In the genomic region with DNA sequence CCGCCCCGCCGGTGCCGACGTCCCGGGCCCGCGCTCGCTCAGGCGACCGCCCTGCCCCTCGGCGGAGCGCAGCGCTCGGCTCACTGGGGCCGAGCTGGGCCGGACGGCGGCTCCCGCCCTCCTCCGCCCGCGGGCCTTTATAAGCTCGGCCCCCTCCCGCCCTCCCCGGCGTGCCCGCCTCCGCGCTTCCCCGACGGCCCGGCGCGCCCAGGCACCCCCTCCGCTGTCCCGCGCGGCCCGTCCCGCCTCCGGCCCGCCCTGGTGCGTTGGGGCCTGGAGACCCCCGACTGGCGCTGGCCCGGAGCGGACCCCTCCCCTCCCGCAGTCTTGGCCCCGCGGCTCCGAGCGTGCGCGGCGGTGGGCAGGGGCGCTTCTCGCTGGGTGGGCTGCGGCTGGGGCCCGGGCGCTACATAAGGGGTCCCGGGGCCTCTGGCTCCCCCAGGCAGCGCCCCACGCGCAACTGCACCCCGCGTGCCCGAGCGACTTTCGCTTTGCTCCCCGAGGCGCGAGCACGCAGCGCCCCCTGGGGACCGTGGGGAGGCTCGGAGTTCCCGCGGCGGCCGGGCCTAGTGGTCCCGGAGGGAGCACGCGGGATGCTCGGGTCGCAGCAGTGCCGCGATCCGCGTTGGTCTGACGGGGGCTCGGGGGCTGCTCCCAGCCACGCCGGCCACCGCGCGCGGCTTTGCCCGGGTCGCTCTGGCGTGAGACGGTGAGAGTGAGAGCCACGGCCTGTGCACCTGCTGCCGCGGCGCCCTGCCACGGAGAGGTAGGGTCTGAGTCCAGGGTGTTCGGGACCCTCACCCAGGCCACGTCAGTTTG, we compare ENCODE assay signal across 1 cellular context.
TF ChIP-seq lines count a peak whose summit lies in the region.

A gene with protein sequence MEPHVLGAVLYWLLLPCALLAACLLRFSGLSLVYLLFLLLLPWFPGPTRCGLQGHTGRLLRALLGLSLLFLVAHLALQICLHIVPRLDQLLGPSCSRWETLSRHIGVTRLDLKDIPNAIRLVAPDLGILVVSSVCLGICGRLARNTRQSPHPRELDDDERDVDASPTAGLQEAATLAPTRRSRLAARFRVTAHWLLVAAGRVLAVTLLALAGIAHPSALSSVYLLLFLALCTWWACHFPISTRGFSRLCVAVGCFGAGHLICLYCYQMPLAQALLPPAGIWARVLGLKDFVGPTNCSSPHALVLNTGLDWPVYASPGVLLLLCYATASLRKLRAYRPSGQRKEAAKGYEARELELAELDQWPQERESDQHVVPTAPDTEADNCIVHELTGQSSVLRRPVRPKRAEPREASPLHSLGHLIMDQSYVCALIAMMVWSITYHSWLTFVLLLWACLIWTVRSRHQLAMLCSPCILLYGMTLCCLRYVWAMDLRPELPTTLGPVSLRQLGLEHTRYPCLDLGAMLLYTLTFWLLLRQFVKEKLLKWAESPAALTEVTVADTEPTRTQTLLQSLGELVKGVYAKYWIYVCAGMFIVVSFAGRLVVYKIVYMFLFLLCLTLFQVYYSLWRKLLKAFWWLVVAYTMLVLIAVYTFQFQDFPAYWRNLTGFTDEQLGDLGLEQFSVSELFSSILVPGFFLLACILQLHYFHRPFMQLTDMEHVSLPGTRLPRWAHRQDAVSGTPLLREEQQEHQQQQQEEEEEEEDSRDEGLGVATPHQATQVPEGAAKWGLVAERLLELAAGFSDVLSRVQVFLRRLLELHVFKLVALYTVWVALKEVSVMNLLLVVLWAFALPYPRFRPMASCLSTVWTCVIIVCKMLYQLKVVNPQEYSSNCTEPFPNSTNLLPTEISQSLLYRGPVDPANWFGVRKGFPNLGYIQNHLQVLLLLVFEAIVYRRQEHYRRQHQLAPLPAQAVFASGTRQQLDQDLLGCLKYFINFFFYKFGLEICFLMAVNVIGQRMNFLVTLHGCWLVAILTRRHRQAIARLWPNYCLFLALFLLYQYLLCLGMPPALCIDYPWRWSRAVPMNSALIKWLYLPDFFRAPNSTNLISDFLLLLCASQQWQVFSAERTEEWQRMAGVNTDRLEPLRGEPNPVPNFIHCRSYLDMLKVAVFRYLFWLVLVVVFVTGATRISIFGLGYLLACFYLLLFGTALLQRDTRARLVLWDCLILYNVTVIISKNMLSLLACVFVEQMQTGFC (N-terminal part only) (minus strand): TSS at position 115 of the 819 bp plus-strand sequence. CDS start 256 bp downstream, outside the sequence.

TF ChIP-seq in HepG2, 621 proteins besides CTCF, POLR2A, EP300 and RAD21 (continued from another document and continues in another):
- TF ChIP-seq, protein P1, sequence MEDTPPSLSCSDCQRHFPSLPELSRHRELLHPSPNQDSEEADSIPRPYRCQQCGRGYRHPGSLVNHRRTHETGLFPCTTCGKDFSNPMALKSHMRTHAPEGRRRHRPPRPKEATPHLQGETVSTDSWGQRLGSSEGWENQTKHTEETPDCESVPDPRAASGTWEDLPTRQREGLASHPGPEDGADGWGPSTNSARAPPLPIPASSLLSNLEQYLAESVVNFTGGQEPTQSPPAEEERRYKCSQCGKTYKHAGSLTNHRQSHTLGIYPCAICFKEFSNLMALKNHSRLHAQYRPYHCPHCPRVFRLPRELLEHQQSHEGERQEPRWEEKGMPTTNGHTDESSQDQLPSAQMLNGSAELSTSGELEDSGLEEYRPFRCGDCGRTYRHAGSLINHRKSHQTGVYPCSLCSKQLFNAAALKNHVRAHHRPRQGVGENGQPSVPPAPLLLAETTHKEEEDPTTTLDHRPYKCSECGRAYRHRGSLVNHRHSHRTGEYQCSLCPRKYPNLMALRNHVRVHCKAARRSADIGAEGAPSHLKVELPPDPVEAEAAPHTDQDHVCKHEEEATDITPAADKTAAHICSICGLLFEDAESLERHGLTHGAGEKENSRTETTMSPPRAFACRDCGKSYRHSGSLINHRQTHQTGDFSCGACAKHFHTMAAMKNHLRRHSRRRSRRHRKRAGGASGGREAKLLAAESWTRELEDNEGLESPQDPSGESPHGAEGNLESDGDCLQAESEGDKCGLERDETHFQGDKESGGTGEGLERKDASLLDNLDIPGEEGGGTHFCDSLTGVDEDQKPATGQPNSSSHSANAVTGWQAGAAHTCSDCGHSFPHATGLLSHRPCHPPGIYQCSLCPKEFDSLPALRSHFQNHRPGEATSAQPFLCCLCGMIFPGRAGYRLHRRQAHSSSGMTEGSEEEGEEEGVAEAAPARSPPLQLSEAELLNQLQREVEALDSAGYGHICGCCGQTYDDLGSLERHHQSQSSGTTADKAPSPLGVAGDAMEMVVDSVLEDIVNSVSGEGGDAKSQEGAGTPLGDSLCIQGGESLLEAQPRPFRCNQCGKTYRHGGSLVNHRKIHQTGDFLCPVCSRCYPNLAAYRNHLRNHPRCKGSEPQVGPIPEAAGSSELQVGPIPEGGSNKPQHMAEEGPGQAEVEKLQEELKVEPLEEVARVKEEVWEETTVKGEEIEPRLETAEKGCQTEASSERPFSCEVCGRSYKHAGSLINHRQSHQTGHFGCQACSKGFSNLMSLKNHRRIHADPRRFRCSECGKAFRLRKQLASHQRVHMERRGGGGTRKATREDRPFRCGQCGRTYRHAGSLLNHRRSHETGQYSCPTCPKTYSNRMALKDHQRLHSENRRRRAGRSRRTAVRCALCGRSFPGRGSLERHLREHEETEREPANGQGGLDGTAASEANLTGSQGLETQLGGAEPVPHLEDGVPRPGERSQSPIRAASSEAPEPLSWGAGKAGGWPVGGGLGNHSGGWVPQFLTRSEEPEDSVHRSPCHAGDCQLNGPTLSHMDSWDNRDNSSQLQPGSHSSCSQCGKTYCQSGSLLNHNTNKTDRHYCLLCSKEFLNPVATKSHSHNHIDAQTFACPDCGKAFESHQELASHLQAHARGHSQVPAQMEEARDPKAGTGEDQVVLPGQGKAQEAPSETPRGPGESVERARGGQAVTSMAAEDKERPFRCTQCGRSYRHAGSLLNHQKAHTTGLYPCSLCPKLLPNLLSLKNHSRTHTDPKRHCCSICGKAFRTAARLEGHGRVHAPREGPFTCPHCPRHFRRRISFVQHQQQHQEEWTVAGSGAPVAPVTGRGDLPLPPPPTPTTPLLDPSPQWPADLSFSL (CRISPR knock-in tag; IDR thresholded peaks at IDR 0.05): no peak
- TF ChIP-seq ETV5 (CRISPR knock-in tag; IDR thresholded peaks at IDR 0.05; ENCODE audit: borderline replicate concordance): no peak; the same call in 1 of the 2 replicates
- TF ChIP-seq TBX2 (CRISPR knock-in tag; IDR thresholded peaks at IDR 0.05; ENCODE audit: borderline replicate concordance): peak; percentile 77; the same call in 1 of the 2 replicates
- TF ChIP-seq, protein P2, sequence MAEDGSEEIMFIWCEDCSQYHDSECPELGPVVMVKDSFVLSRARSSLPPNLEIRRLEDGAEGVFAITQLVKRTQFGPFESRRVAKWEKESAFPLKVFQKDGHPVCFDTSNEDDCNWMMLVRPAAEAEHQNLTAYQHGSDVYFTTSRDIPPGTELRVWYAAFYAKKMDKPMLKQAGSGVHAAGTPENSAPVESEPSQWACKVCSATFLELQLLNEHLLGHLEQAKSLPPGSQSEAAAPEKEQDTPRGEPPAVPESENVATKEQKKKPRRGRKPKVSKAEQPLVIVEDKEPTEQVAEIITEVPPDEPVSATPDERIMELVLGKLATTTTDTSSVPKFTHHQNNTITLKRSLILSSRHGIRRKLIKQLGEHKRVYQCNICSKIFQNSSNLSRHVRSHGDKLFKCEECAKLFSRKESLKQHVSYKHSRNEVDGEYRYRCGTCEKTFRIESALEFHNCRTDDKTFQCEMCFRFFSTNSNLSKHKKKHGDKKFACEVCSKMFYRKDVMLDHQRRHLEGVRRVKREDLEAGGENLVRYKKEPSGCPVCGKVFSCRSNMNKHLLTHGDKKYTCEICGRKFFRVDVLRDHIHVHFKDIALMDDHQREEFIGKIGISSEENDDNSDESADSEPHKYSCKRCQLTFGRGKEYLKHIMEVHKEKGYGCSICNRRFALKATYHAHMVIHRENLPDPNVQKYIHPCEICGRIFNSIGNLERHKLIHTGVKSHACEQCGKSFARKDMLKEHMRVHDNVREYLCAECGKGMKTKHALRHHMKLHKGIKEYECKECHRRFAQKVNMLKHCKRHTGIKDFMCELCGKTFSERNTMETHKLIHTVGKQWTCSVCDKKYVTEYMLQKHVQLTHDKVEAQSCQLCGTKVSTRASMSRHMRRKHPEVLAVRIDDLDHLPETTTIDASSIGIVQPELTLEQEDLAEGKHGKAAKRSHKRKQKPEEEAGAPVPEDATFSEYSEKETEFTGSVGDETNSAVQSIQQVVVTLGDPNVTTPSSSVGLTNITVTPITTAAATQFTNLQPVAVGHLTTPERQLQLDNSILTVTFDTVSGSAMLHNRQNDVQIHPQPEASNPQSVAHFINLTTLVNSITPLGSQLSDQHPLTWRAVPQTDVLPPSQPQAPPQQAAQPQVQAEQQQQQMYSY (CRISPR knock-in tag; IDR thresholded peaks at IDR 0.05): no peak
- no peak for TF ChIP-seq DPF2 (CRISPR knock-in tag; IDR thresholded peaks at IDR 0.05; ENCODE audit: borderline replicate concordance, low read depth)
- TF ChIP-seq CENPX (CRISPR knock-in tag; IDR thresholded peaks at IDR 0.05): no peak
- TF ChIP-seq ZNF841 (CRISPR knock-in tag; IDR thresholded peaks at IDR 0.05; ENCODE audit: borderline replicate concordance): no peak
- TF ChIP-seq ZBTB42 (CRISPR knock-in tag; IDR thresholded peaks at IDR 0.05): 0 out of 2 replicates have a peak, but pooled peaks have one; percentile 28
- TF ChIP-seq, protein P3, sequence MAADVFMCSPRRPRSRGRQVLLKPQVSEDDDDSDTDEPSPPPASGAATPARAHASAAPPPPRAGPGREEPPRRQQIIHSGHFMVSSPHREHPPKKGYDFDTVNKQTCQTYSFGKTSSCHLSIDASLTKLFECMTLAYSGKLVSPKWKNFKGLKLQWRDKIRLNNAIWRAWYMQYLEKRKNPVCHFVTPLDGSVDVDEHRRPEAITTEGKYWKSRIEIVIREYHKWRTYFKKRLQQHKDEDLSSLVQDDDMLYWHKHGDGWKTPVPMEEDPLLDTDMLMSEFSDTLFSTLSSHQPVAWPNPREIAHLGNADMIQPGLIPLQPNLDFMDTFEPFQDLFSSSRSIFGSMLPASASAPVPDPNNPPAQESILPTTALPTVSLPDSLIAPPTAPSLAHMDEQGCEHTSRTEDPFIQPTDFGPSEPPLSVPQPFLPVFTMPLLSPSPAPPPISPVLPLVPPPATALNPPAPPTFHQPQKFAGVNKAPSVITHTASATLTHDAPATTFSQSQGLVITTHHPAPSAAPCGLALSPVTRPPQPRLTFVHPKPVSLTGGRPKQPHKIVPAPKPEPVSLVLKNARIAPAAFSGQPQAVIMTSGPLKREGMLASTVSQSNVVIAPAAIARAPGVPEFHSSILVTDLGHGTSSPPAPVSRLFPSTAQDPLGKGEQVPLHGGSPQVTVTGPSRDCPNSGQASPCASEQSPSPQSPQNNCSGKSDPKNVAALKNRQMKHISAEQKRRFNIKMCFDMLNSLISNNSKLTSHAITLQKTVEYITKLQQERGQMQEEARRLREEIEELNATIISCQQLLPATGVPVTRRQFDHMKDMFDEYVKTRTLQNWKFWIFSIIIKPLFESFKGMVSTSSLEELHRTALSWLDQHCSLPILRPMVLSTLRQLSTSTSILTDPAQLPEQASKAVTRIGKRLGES (CRISPR knock-in tag; IDR thresholded peaks at IDR 0.05; ENCODE audit: borderline replicate concordance): no peak
- TF ChIP-seq ZNF75D (CRISPR knock-in tag; IDR thresholded peaks at IDR 0.05; ENCODE audit: borderline replicate concordance): no peak
- TF ChIP-seq, protein P4, sequence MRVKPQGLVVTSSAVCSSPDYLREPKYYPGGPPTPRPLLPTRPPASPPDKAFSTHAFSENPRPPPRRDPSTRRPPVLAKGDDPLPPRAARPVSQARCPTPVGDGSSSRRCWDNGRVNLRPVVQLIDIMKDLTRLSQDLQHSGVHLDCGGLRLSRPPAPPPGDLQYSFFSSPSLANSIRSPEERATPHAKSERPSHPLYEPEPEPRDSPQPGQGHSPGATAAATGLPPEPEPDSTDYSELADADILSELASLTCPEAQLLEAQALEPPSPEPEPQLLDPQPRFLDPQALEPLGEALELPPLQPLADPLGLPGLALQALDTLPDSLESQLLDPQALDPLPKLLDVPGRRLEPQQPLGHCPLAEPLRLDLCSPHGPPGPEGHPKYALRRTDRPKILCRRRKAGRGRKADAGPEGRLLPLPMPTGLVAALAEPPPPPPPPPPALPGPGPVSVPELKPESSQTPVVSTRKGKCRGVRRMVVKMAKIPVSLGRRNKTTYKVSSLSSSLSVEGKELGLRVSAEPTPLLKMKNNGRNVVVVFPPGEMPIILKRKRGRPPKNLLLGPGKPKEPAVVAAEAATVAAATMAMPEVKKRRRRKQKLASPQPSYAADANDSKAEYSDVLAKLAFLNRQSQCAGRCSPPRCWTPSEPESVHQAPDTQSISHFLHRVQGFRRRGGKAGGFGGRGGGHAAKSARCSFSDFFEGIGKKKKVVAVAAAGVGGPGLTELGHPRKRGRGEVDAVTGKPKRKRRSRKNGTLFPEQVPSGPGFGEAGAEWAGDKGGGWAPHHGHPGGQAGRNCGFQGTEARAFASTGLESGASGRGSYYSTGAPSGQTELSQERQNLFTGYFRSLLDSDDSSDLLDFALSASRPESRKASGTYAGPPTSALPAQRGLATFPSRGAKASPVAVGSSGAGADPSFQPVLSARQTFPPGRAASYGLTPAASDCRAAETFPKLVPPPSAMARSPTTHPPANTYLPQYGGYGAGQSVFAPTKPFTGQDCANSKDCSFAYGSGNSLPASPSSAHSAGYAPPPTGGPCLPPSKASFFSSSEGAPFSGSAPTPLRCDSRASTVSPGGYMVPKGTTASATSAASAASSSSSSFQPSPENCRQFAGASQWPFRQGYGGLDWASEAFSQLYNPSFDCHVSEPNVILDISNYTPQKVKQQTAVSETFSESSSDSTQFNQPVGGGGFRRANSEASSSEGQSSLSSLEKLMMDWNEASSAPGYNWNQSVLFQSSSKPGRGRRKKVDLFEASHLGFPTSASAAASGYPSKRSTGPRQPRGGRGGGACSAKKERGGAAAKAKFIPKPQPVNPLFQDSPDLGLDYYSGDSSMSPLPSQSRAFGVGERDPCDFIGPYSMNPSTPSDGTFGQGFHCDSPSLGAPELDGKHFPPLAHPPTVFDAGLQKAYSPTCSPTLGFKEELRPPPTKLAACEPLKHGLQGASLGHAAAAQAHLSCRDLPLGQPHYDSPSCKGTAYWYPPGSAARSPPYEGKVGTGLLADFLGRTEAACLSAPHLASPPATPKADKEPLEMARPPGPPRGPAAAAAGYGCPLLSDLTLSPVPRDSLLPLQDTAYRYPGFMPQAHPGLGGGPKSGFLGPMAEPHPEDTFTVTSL (CRISPR knock-in tag; IDR thresholded peaks at IDR 0.05; ENCODE audit: borderline replicate concordance): no peak; the same call in 1 of the 2 replicates
- TF ChIP-seq, protein P5, sequence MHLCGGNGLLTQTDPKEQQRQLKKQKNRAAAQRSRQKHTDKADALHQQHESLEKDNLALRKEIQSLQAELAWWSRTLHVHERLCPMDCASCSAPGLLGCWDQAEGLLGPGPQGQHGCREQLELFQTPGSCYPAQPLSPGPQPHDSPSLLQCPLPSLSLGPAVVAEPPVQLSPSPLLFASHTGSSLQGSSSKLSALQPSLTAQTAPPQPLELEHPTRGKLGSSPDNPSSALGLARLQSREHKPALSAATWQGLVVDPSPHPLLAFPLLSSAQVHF (CRISPR knock-in tag; IDR thresholded peaks at IDR 0.05): peak; percentile 52; the same call in 1 of the 2 replicates
- TF ChIP-seq, protein P6, sequence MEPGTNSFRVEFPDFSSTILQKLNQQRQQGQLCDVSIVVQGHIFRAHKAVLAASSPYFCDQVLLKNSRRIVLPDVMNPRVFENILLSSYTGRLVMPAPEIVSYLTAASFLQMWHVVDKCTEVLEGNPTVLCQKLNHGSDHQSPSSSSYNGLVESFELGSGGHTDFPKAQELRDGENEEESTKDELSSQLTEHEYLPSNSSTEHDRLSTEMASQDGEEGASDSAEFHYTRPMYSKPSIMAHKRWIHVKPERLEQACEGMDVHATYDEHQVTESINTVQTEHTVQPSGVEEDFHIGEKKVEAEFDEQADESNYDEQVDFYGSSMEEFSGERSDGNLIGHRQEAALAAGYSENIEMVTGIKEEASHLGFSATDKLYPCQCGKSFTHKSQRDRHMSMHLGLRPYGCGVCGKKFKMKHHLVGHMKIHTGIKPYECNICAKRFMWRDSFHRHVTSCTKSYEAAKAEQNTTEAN (CRISPR knock-in tag; conservative IDR thresholded peaks at IDR 0.05): no peak; the same call in 1 of the 2 replicates
- 0 out of 2 replicates have a peak, but pooled peaks have one; percentile 44 for TF ChIP-seq ZNF143 (CRISPR knock-in tag; IDR thresholded peaks at IDR 0.05)
- TF ChIP-seq PAWR (CRISPR knock-in tag; IDR thresholded peaks at IDR 0.05; ENCODE audit: borderline replicate concordance): no peak
- no peak for TF ChIP-seq RFX1 (IDR thresholded peaks at IDR 0.05)
- peak; percentile 83 for TF ChIP-seq NRL (CRISPR knock-in tag; IDR thresholded peaks at IDR 0.05; ENCODE audit: borderline replicate concordance)
- no peak for TF ChIP-seq SMARCC2 (IDR thresholded peaks at IDR 0.05)
